ENCODE assay signal across 25 cellular contexts in the genomic region with DNA sequence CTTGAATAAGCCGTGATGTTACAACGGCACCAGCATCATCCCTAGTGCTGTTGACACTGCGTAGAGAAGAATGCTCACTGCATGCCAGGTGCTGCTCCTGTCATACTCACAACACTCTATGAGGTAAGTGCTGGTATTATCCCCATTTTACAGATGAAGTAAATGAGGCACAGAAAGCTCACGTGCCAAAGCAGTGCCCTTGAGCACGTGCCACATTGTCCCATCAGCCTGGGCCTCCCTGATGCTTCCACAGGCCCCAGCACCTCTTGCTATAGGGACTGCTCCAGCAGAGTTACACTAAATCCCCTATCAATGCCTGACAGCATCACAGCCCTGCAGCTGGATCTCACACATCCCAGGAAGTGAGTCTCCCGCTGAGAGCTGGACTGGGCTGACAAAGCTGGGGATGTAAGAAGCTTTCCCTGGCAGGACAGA.
DNase-seq lines count a peak whose midpoint lies in the region; ATAC-seq, FAIRE-seq and TF ChIP-seq lines count a peak whose summit lies in the region.
"Had no signal": no experiment of that assay in that cellular context is flagged by ENCODE, and none has a peak within 500 bp of the region (broad histone marks: within the 10 kb centered on the region; RNA-seq: fewer than 3 reads in every experiment).

No MANE protein-coding gene starts in this region.

- TF ChIP-seq CTCF in bronchial epithelial cell (IDR thresholded peaks at IDR 0.05; ENCODE audit: insufficient read depth, low read length, severe bottlenecking) (no peak), mesothelial cell of epicardium (IDR thresholded peaks at IDR 0.05; ENCODE audit: unreplicated experiment) (no peak), psoas muscle (IDR thresholded peaks at IDR 0.05) (no peak)

- no peaks in the 10 kb centered on the region for H3K27me3 ChIP-seq in bronchial epithelial cell (ENCODE audit: control insufficient read depth, insufficient read depth, low read length)
- no peaks in the 10 kb centered on the region for H3K27me3 ChIP-seq in psoas muscle (ENCODE audit: insufficient read depth in 3 of 3, low read length in 2 of 3)
- H3K27me3 ChIP-seq: spleen had no signal

- H3K27ac ChIP-seq in psoas muscle, result no peak overlapping the region
- H3K27ac ChIP-seq: KMS-11, lower lobe of right lung, spleen, VCaP had no signal

- H3K4me3 Mint-ChIP-seq in stimulated activated naive CD8-positive, alpha-beta T cell treated with anti-CD3 and anti-CD28 coated beads, Interleukin-15, Interleukin-2, amounts not matched to agents 100 ng/mL and 50 ng/mL, for 24 hours, result no peak overlapping the region
- H3K4me3 Mint-ChIP-seq in mesothelial cell of epicardium, result no peak overlapping the region
- H3K4me3 Mint-ChIP-seq: CD8-positive, alpha-beta T cell had no signal

- WGBS in psoas muscle, 3 donors, result 63 to 70% (median 68%) methylated on average over 6 of the region's 6 CpGs

- H3K4me3 ChIP-seq in bronchial epithelial cell (ENCODE audit: low read depth, low read length) (no peak overlapping the region), psoas muscle (no peak overlapping the region)
- H3K4me3 ChIP-seq: lower lobe of right lung, spleen had no signal

- H3K4me1 Mint-ChIP-seq in stimulated activated naive CD8-positive, alpha-beta T cell treated with anti-CD3 and anti-CD28 coated beads, Interleukin-15, Interleukin-2, amounts not matched to agents 100 ng/mL and 50 ng/mL, for 24 hours (ENCODE audit: low read depth), result peaks cover 47% of the 10 kb centered on the region
- peaks cover 26% of the 10 kb centered on the region for H3K4me1 Mint-ChIP-seq in mesothelial cell of epicardium

- peaks cover 7% of the 10 kb centered on the region for H3K36me3 Mint-ChIP-seq in stimulated activated naive CD8-positive, alpha-beta T cell treated with anti-CD3 and anti-CD28 coated beads, Interleukin-15, Interleukin-2, amounts not matched to agents 100 ng/mL and 50 ng/mL, for 24 hours (ENCODE audit: low read depth)
- H3K36me3 Mint-ChIP-seq in mesothelial cell of epicardium, result no peaks in the 10 kb centered on the region
- H3K36me3 Mint-ChIP-seq: CD8-positive, alpha-beta T cell; naive thymus-derived CD8-positive, alpha-beta T cell had no signal

- H3K36me3 ChIP-seq in bronchial epithelial cell (ENCODE audit: control insufficient read depth, insufficient read depth, low read length), result no peaks in the 10 kb centered on the region
- H3K36me3 ChIP-seq in psoas muscle (ENCODE audit: insufficient read depth in 1 of 2, low read depth in 1 of 2), result no peaks in the 10 kb centered on the region
- H3K36me3 ChIP-seq: lower lobe of right lung, spleen had no signal

- intact Hi-C loops in psoas muscle (cut with DNase I), result no loop called here

- H3K9me3 ChIP-seq in psoas muscle, result no peaks in the 10 kb centered on the region
- H3K9me3 ChIP-seq: lower lobe of right lung had no signal

- no peak for DNase-seq in stimulated activated naive CD8-positive, alpha-beta T cell treated with anti-CD3 and anti-CD28 coated beads, Interleukin-15, Interleukin-2, amounts not matched to agents 100 U/mL and 50 U/mL, for 24 hours
- DNase-seq in bronchial epithelial cell (ENCODE audit: low read depth) (no peak), mesothelial cell of epicardium (ENCODE audit: low spot score in 2 of 2, unreplicated experiment in 2 of 2) (no peak), psoas muscle (no peak), T-helper 2 cell (no peak)
- DNase-seq: activated effector memory CD4-positive, alpha-beta T cell treated with Interleukin-2 at 50 U/mL for 16 hours; amniotic stem cell; caudate nucleus; DND-41; effector CD4-positive, alpha-beta T cell; HCEC 1CT; lower lobe of right lung; NCI-H2081 treated with DMSO at 0.1 percent for 48 hours; NCI-H510A treated with DMSO at 0.1 percent for 48 hours; Right ventricle myocardium superior; T-helper 1 cell had no signal

- peak; percentile 58 for FAIRE-seq in bronchial epithelial cell (lab: Jason Lieb, UNC)

- peaks cover 7% of the 10 kb centered on the region for H3K9me3 Mint-ChIP-seq in stimulated activated naive CD8-positive, alpha-beta T cell treated with anti-CD3 and anti-CD28 coated beads, Interleukin-15, Interleukin-2, amounts not matched to agents 100 ng/mL and 50 ng/mL, for 24 hours
- H3K9me3 Mint-ChIP-seq in mesothelial cell of epicardium, result no peaks in the 10 kb centered on the region
- H3K9me3 Mint-ChIP-seq: CD8-positive, alpha-beta T cell had no signal

- no peak for ATAC-seq in stimulated activated naive CD8-positive, alpha-beta T cell treated with anti-CD3 and anti-CD28 coated beads, Interleukin-15, Interleukin-2, amounts not matched to agents 100 U/mL and 50 U/mL, for 24 hours
- ATAC-seq in HG02970 (IDR thresholded peaks at IDR 0.05; ENCODE audit: low FRiP score, unreplicated experiment) (no peak), psoas muscle (no peak), HG02884 (IDR thresholded peaks at IDR 0.05; ENCODE audit: unreplicated experiment) (no peak)
- ATAC-seq: lower lobe of right lung had no signal

- peak overlapping the region; percentile 29 for H3K27ac Mint-ChIP-seq in stimulated activated naive CD8-positive, alpha-beta T cell treated with anti-CD3 and anti-CD28 coated beads, Interleukin-15, Interleukin-2, amounts not matched to agents 100 ng/mL and 50 ng/mL, for 24 hours
- H3K27ac Mint-ChIP-seq in mesothelial cell of epicardium, result peak overlapping the region; percentile 87
- H3K27ac Mint-ChIP-seq: CD8-positive, alpha-beta T cell; progenitor cell of endocrine pancreas had no signal

- peaks cover 4% of the 10 kb centered on the region for H3K27me3 Mint-ChIP-seq in stimulated activated naive CD8-positive, alpha-beta T cell treated with anti-CD3 and anti-CD28 coated beads, Interleukin-15, Interleukin-2, amounts not matched to agents 100 ng/mL and 50 ng/mL, for 24 hours
- H3K27me3 Mint-ChIP-seq in mesothelial cell of epicardium (ENCODE audit: low read depth), result no peaks in the 10 kb centered on the region

- no peaks in the 10 kb centered on the region for H3K4me1 ChIP-seq in psoas muscle
- H3K4me1 ChIP-seq: lower lobe of right lung had no signal
